Comparison of ENCODE assay signal across 29 cellular contexts in genomic region chr9:38442473-38443096, GRCh38. TPM values are rescaled to one million over a fixed set of nuclear protein-coding genes. Genes with fewer than 3 reads are reported as not detected.
"Had no signal": no experiment of that assay in that cellular context is flagged by ENCODE, and none has a peak within 500 bp of the region (broad histone marks: within the 10 kb centered on the region; RNA-seq: fewer than 3 reads in every experiment).

No MANE protein-coding gene starts in this region.

- DNase-seq: activated CD4-positive, alpha-beta T cell treated with anti-CD3 and anti-CD28 coated beads for 4 hours; activated CD4-positive, alpha-beta T cell treated with anti-CD3 and anti-CD28 coated beads, Interleukin-2, amount 50 U/mL, for 48 hours; activated CD4-positive, CD25-positive, alpha-beta regulatory T cell; activated CD8-positive, alpha-beta memory T cell treated with anti-CD3 and anti-CD28 coated beads, Interleukin-2, amount 50 U/mL, for 48 hours; activated naive CD4-positive, alpha-beta T cell; activated T-cell treated with anti-CD3 and anti-CD28 coated beads, Interleukin-2, amount 50 U/mL, for 4 hours; adrenal gland; effector memory CD4-positive, alpha-beta T cell; gastrocnemius medialis; hypothalamus; left cardiac atrium; naive B cell; stimulated activated CD4-positive, alpha-beta T cell treated with anti-CD3 and anti-CD28 coated beads, Interleukin-1b, Interleukin-23, amount 100 ng/mL, for 48 hours; T-helper 2 cell had no signal

- H3K27ac Mint-ChIP-seq: activated naive CD8-positive, alpha-beta T cell; activated T-helper 2 cell treated with anti-CD3 and anti-CD28 coated beads, Interferon-gamma antibody, Interleukin-2, Interleukin-4, amounts not matched to agents 10 μg/mL and 5 μg/mL and 100 μg/mL, durations not matched to agents 14 hours and 24 hours and 36 hours; naive B cell had no signal

- H3K9me3 ChIP-seq: adrenal gland, ascending aorta, gastrocnemius medialis, neutrophil, right lobe of liver, stomach, suprapubic skin, tibial nerve had no signal

- H3K9me3 Mint-ChIP-seq: activated T-cell treated with anti-CD3 and anti-CD28 coated beads, Interleukin-2, amount 50 U/mL, for 4 hours; activated T-helper 2 cell treated with anti-CD3 and anti-CD28 coated beads, Interferon-gamma antibody, Interleukin-2, Interleukin-4, amounts not matched to agents 10 μg/mL and 5 μg/mL and 100 μg/mL, durations not matched to agents 14 hours and 24 hours and 36 hours had no signal

- ATAC-seq: activated T-cell treated with anti-CD3 and anti-CD28 coated beads, Interleukin-2, amount 50 U/mL, for 4 hours; esophagus mucosa; gastrocnemius medialis had no signal

- H3K27me3 ChIP-seq: adrenal gland, ascending aorta, gastrocnemius medialis, right lobe of liver, stomach, tibial nerve had no signal

- H3K36me3 ChIP-seq: adrenal gland, ascending aorta, brain microvascular endothelial cell, gastrocnemius medialis, neutrophil, right lobe of liver, stomach, suprapubic skin, tibial nerve had no signal

- H3K4me3 Mint-ChIP-seq: activated naive CD8-positive, alpha-beta T cell; activated T-cell treated with anti-CD3 and anti-CD28 coated beads, Interleukin-2, amount 50 U/mL, for 4 hours; naive B cell had no signal

- H3K4me1 ChIP-seq: adrenal gland, ascending aorta, gastrocnemius medialis, parathyroid adenoma, suprapubic skin, tibial nerve had no signal

- H3K27ac ChIP-seq: adrenal gland, ascending aorta, brain microvascular endothelial cell, gastrocnemius medialis, neutrophil, parathyroid adenoma, skin epidermis, stomach, suprapubic skin, tibial nerve had no signal

- H3K4me3 ChIP-seq: adrenal gland, ascending aorta, gastrocnemius medialis, right lobe of liver, skin epidermis, stomach, suprapubic skin, tibial nerve had no signal

- H3K36me3 Mint-ChIP-seq: activated naive CD8-positive, alpha-beta T cell; naive B cell had no signal

- H3K9ac ChIP-seq: parathyroid adenoma had no signal

RNA-seq across cellular contexts. Expression of gene IGFBPL1, which starts 18.3 kb away (rescaled TPM):
- total RNA-seq: activated CD8-positive, alpha-beta memory T cell treated with anti-CD3 and anti-CD28 coated beads for 36 hours; esophagus mucosa; gastrocnemius medialis; lower leg skin; mesenteric fat pad; suprapubic skin had no signal
